Comparison of ENCODE assay signal across 8 cellular contexts in the genomic region with DNA sequence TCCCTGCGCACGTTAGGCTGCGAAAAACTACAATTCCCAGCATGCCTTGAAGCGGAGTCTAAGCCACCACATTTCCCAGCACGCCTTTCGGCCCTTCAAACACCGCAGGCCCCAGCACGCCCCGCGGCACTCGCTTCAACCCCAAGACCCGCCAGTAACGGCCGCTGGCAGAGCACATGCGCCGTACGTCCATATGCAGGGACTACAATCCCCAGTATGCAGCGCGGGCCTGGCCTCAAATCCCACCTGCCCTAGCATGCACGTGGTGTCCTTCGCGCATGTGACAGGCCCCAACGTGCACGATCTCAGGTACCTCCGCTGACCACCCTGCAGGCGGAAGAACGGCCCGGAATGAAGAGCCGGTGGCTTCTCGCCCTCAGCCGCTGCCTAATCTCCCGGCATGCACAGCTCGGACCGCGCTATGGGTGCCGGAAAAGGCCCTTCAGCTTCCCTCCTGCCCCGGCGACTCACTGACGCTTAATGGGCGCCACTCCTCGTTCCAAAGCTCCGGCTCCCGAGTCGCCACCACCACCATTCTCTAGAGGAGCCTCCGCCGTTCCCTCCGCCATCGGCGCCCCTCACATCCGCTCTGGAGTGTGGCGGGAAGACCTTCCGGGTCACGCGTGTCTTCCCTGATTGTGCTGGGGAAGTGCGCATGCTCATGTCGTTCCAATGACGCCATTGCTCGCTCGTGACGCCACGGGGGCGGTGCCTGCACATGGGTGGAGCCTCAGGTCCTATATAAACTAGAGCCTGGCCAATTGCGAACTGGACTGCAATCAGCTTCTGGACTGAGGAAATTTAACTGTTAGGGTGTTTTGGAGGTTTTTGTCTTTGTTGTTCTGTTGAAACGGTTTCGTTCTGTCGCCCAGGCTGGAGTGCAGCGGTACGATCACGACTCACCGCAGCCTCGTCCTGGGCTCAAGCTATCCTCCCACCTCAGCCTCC. TPM values are rescaled to one million over a fixed set of nuclear protein-coding genes. Genes with fewer than 3 reads are reported as not detected.
DNase-seq lines count a peak whose midpoint lies in the region; ATAC-seq, FAIRE-seq and TF ChIP-seq lines count a peak whose summit lies in the region.

A gene with protein sequence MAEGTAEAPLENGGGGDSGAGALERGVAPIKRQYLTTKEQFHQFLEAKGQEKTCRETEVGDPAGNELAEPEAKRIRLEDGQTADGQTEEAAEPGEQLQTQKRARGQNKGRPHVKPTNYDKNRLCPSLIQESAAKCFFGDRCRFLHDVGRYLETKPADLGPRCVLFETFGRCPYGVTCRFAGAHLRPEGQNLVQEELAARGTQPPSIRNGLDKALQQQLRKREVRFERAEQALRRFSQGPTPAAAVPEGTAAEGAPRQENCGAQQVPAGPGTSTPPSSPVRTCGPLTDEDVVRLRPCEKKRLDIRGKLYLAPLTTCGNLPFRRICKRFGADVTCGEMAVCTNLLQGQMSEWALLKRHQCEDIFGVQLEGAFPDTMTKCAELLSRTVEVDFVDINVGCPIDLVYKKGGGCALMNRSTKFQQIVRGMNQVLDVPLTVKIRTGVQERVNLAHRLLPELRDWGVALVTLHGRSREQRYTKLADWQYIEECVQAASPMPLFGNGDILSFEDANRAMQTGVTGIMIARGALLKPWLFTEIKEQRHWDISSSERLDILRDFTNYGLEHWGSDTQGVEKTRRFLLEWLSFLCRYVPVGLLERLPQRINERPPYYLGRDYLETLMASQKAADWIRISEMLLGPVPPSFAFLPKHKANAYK (minus strand): TSS at position 591 of the 948 bp plus-strand sequence. CDS start 22 bp downstream, at position 569.

- no peak within 1 kb of the TSS for H2AFZ ChIP-seq in H1 (ENCODE audit: low read length)

- POLR2A ChIA-PET in H1 (lab: Charles Lee; ENCODE audit: partially characterized antibody) = interaction anchor here (0.8 to 4.5 kb wide), 19 partner anchors 9 to 187 kb away, joined by 3 to 32 read pairs (median 5); a partner anchor contains a TSS

- no peak within 1 kb of the TSS for H2BK120ac ChIP-seq in H1 (replicated peaks; ENCODE audit: low read depth, low read length)

- TF ChIP-seq CTCF in H1 (IDR thresholded peaks at IDR 0.05; ENCODE audit: control extremely low read depth in 1 of 3, insufficient read depth in 1 of 3, low read depth in 1 of 3, low read length in 3 of 3) = no peak

- FAIRE-seq in HTR-8/SVneo (lab: Jason Lieb, UNC) = peak; percentile 96
- peak; percentile 98 for FAIRE-seq in H1 (lab: Jason Lieb, UNC)

- H3K79me1 ChIP-seq in H1 (ENCODE audit: low read depth, low read length) = peaks cover 5% of the 10 kb centered on the region; the same call in 1 of the 2 replicates

- H4K8ac ChIP-seq in H1 (ENCODE audit: extremely low read depth, insufficient read depth, low read length) = peak within 1 kb of the TSS; percentile 98

- H2AK5ac ChIP-seq in H1 (ENCODE audit: low read depth, low read length) = 0 out of 2 replicates have a peak within 1 kb of the TSS, but pooled peaks have one; percentile 34

- peak within 1 kb of the TSS; percentile 77 to 92 (median 82) for H3K4me3 ChIP-seq in H1 (ENCODE audit: extremely low read depth in 1 of 4, insufficient read depth in 2 of 4, low read depth in 3 of 4, low read length in 4 of 4)

- H4K5ac ChIP-seq in H1 (ENCODE audit: insufficient read length, low read depth, low read length) = peak within 1 kb of the TSS; percentile 57

- H3K23me2 ChIP-seq in H1 (ENCODE audit: low read depth, low read length) = peaks cover 3% of the 10 kb centered on the region; the same call in 1 of the 2 replicates

- H4K20me1 ChIP-seq in H1 (replicated peaks in 1 of 2; ENCODE audit: control insufficient read depth in 1 of 2, insufficient read depth in 2 of 2, low read length in 2 of 2) = peaks cover 0 to 10% of the 10 kb centered on the region in 2 experiments

- H2BK20ac ChIP-seq in H1 (ENCODE audit: low read length) = no peak within 1 kb of the TSS

- H3K36me3 ChIP-seq in H1 (ENCODE audit: control insufficient read depth in 2 of 4, insufficient read depth in 4 of 4, low read length in 3 of 4) = peaks cover 20 to 33% (median 29%) of the 10 kb centered on the region in 4 experiments

- peaks cover 1% of the 10 kb centered on the region for H3K9me3 Mint-ChIP-seq in memory B cell

- peak; percentile 98 for DNase-seq in COLO829 (ENCODE audit: low spot score)
- peak; percentile 96 for DNase-seq in HTR-8/SVneo (ENCODE audit: insufficient read length, low spot score)
- DNase-seq in NOMO-1 treated with dmso at 0.1 percent for 144 hours (lab: John Stamatoyannopoulos, UW; ENCODE audit: unreplicated experiment) = peak; percentile 96
- peak; percentile 89 to 98 (median 95) for DNase-seq in activated CD8-positive, alpha-beta memory T cell treated with anti-CD3 and anti-CD28 coated beads for 48 hours (ENCODE audit: low read depth in 2 of 3, low spot score in 2 of 3)
- peak; percentile 94 to 95 for DNase-seq in H1 (ENCODE audit: low read depth in 1 of 2, low spot score in 2 of 2)
- DNase-seq in memory B cell (ENCODE audit: low spot score in 2 of 2) = peak; percentile 93 to 95
- DNase-seq in stimulated activated CD8-positive, alpha-beta memory T cell treated with anti-CD3 and anti-CD28 coated beads, Interleukin-12 subunit alpha, Interleukin-12 subunit beta, amount 100 ng/mL, for 24 hours (ENCODE audit: extremely low read depth) = peak; percentile 91

- peak within 1 kb of the TSS; percentile 52 to 79 for H3K4me2 ChIP-seq in H1 (ENCODE audit: insufficient read depth in 1 of 2, low read depth in 2 of 2, low read length in 2 of 2)

- no peaks in the 10 kb centered on the region for H3K27me3 ChIP-seq in H1 (replicated peaks in 1 of 4; ENCODE audit: control insufficient read depth in 3 of 4, extremely low read depth in 1 of 4, insufficient read depth in 3 of 4, low read length in 3 of 4)

- peak within 1 kb of the TSS; percentile 91 for H3K27ac ChIP-seq in H1 (ENCODE audit: low read depth, low read length)

- peaks cover 10% of the 10 kb centered on the region for H3K4me1 Mint-ChIP-seq in memory B cell

- H3K4ac ChIP-seq in H1 (replicated peaks; ENCODE audit: insufficient read length, low read depth, low read length) = peak within 1 kb of the TSS; percentile 75

- no peaks in the 10 kb centered on the region for H3K79me2 ChIP-seq in H1 (ENCODE audit: control insufficient read depth in 1 of 2, insufficient read depth in 2 of 2, low read length in 2 of 2)

- H3K36me3 Mint-ChIP-seq in memory B cell = peaks cover 25% of the 10 kb centered on the region

- H2BK5ac ChIP-seq in H1 (ENCODE audit: low read depth, low read length) = peak within 1 kb of the TSS; percentile 98

- no peaks in the 10 kb centered on the region for H3K9me3 ChIP-seq in H1 (ENCODE audit: insufficient read depth in 2 of 2, low read depth in 1 of 2, low read length in 1 of 2)

- TF ChIP-seq EP300 in H1 (IDR thresholded peaks at IDR 0.05; ENCODE audit: borderline replicate concordance in 1 of 2, low read depth in 2 of 2, low read length in 2 of 2) = no peak

- H3K23ac ChIP-seq in H1 (ENCODE audit: insufficient read length) = no peak within 1 kb of the TSS

- peak within 1 kb of the TSS; percentile 98 for H3K27ac Mint-ChIP-seq in memory B cell

- H2BK15ac ChIP-seq in H1 (ENCODE audit: low read length) = 0 out of 2 replicates have a peak within 1 kb of the TSS, but pooled peaks have one; percentile 72

- H3K9ac ChIP-seq in H1 (replicated peaks in 1 of 4; ENCODE audit: extremely low read depth in 1 of 4, low read depth in 3 of 4, low read length in 3 of 4) = peak within 1 kb of the TSS in 3 of 4 experiments; percentile 73 to 92 (median 89); a peak in 6 of 7 replicates

- peak within 1 kb of the TSS; percentile 92 for H3K4me3 Mint-ChIP-seq in memory B cell

- no peak for TF ChIP-seq RAD21 in H1 (IDR thresholded peaks at IDR 0.05 in 1 of 2, conservative IDR thresholded peaks at IDR 0.05 in 1 of 2; ENCODE audit: low read depth in 2 of 2, low read length in 2 of 2)

- CTCF ChIA-PET in H1 (lab: Charles Lee; ENCODE audit: partially characterized antibody) = interaction anchor here (0.8 to 3.0 kb wide), 6 partner anchors 13 to 231 kb away, joined by 3 to 13 read pairs (median 4); a partner anchor contains a TSS

- H3K4me1 ChIP-seq in H1 (replicated peaks in 1 of 4; ENCODE audit: control insufficient read depth in 3 of 4, insufficient read depth in 4 of 4, low read length in 3 of 4) = no peaks in the 10 kb centered on the region; a peak in 1 of 7 replicates

- 11% methylated on average over 70 of the region's 71 CpGs; no CpG with 5 or more reads in 1 of the 2 experiments for WGBS in H1 (ENCODE audit: extremely low coverage in 1 of 2, insufficient coverage in 1 of 2, insufficient read length in 1 of 2, insufficient replicate concordance in 2 of 2, low coverage in 1 of 2, low lambda C conversion rate in 2 of 2, missing lambda C conversion rate in 1 of 2), 2 experiments

- ATAC-seq in GM21367 (IDR thresholded peaks at IDR 0.05; ENCODE audit: unreplicated experiment) (peak; percentile 68), memory B cell (ENCODE audit: low read depth) (peak; percentile 89)

- H4K91ac ChIP-seq in H1 (replicated peaks; ENCODE audit: insufficient read length, low read length) = peak within 1 kb of the TSS; percentile 69

- H3K56ac ChIP-seq in H1 (replicated peaks; ENCODE audit: insufficient read length, low read depth, low read length) = peak within 1 kb of the TSS; percentile 40

- H3K14ac ChIP-seq in H1 (ENCODE audit: insufficient read length) = no peak within 1 kb of the TSS

- peak in 1 of 2 experiments; percentile 87; a peak in 2 of 3 replicates for TF ChIP-seq POLR2A in H1 (IDR thresholded peaks at IDR 0.05; ENCODE audit: control extremely low read depth in 1 of 2, low read depth in 2 of 2, low read length in 2 of 2)

- H3K18ac ChIP-seq in H1 (ENCODE audit: extremely low read depth, low read length) = peak within 1 kb of the TSS; percentile 95

- H3K27me3 Mint-ChIP-seq in memory B cell = peaks cover 2% of the 10 kb centered on the region

- peak within 1 kb of the TSS; percentile 84; the same call in 1 of the 2 replicates for H2BK12ac ChIP-seq in H1 (ENCODE audit: low read depth, low read length)

TF ChIP-seq in H1, 55 proteins besides CTCF, POLR2A, EP300 and RAD21 (continues in another document):
- TF ChIP-seq EZH2 (IDR thresholded peaks at IDR 0.05; ENCODE audit: low read depth, low read length, severe bottlenecking) (no peak), SAP30 (IDR thresholded peaks at IDR 0.05; ENCODE audit: insufficient read depth, insufficient replicate concordance, low read length) (peak; percentile 98)

RNA-seq across cellular contexts. Expression of the gene that starts here (rescaled TPM):
- 39.1 and 39.4 TPM in 2 replicates for total RNA-seq in H1 (2021; fragmentation: NEBNext Ultra II Directional; extraction: Animal tissue kit (Norgen Biotek cat#: 25700))
- polyA plus RNA-seq in H1 (2011; rRNA removed) = 37.6 and 45.8 TPM in 2 replicates
- 42.4 TPM for polyA plus RNA-seq in H1 (2011; cell fraction: cytosol; rRNA removed)
- 92.4 TPM for polyA plus RNA-seq in H1 (2011; cell fraction: nucleus; rRNA removed)
- 35.1 to 50.2 TPM (median 40.6 TPM) in 4 replicates for polyA plus RNA-seq in H1 (2012, experiment 1 of 2)
- 36.3 TPM for polyA plus RNA-seq in H1 (2012, experiment 2 of 2)
- 22.4 TPM for polyA plus RNA-seq in H1 (2013, experiment 1 of 2)
- polyA plus RNA-seq in H1 (2013, experiment 2 of 2) = 21.2 TPM
- 15.4 and 18.5 TPM in 2 replicates for polyA minus RNA-seq in H1 (2011; rRNA and poly(A)+ RNA removed)
- polyA minus RNA-seq in H1 (2011; cell fraction: cytosol; rRNA and poly(A)+ RNA removed) = 51.6 TPM
- polyA minus RNA-seq in H1 (2011; cell fraction: nucleus; rRNA and poly(A)+ RNA removed) = 35.5 TPM

Comparison
In these comparisons a context has a peak if more than half of its experiments do, and no peak if none do; other contexts are left out.
1. Peak in every context shown above with its lines: DNase-seq, ATAC-seq, H3K4me3 ChIP-seq and H3K27ac ChIP-seq.